In the genomic region with DNA sequence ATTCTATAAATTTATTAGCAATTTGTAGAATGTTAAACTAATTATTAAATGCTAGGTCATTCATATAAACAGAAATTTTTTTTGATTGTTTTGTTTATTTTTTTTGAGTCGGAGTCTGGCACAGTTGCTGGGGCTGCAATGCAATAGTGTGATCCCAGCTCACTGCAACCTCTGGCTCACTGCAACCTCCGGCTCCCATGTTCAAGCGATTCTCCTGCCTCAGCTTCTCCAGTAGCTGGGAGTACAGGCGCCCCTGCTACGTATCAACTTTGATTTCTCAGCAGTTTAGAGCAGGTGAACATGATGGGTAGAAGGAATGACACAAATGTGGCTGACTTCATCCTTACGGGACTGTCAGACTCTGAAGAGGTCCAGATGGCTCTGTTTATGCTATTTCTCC, we compare ENCODE assay signal across 6 cellular contexts.
"Had no signal": no experiment of that assay in that cellular context is flagged by ENCODE, and none has a peak within 500 bp of the region (broad histone marks: within the 10 kb centered on the region; RNA-seq: fewer than 3 reads in every experiment).

A gene with protein sequence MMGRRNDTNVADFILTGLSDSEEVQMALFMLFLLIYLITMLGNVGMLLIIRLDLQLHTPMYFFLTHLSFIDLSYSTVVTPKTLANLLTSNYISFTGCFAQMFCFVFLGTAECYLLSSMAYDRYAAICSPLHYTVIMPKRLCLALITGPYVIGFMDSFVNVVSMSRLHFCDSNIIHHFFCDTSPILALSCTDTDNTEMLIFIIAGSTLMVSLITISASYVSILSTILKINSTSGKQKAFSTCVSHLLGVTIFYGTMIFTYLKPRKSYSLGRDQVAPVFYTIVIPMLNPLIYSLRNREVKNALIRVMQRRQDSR (plus strand): TSS at position 301 of the 400 bp plus-strand sequence. CDS start 0 bp downstream, at position 301.

- DNase-seq: GM23248, GOT3, H7, H9, HCEC 1CT, HFFc6 had no signal
